ENCODE assay signal across 18 cellular contexts in the genomic region with DNA sequence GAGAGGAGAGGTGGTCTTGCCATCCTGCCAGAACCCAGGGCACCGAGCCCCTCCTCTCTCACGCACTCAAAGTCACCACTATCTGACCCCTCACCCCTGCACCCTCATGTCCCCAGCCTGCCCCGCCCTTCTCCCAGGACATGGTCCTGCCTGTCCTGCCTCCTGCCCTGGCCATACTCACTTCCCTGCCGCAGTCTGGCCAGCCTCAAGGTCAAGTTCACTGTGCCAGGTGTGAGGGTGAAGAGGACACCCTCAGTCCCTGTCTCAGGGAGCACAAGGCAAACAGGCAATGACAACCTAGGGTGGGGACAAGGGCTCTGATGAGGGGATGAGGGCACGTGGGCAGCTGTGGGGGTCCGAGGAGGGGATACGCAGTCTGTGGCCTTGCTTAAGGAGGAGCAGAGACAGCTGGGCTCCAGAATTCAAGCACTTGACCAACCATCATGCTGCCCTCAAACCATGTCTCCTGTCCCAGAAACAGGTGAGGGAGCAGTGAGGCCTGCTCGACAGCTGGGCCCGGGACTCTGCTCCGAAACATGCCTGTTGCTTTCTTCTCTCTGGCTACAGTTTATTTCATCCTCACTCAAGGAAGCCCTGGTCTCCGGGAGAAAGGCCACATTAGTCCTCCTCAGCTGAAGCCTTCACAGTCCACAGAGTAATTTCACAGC. TPM values are rescaled to one million over a fixed set of nuclear protein-coding genes. Genes with fewer than 3 reads are reported as not detected.
A peak's percentile ranks its signal among the peaks of the same experiment; 100 is the strongest.
DNase-seq lines count a peak whose midpoint lies in the region; ATAC-seq and TF ChIP-seq lines count a peak whose summit lies in the region.
"Had no signal": no experiment of that assay in that cellular context is flagged by ENCODE, and none has a peak within 500 bp of the region (broad histone marks: within the 10 kb centered on the region; RNA-seq: fewer than 3 reads in every experiment).

No MANE protein-coding gene starts in this region.

- H3K4me3 Mint-ChIP-seq in stimulated activated naive CD8-positive, alpha-beta T cell treated with anti-CD3 and anti-CD28 coated beads, Interleukin-15, amount 100 ng/mL, for 72 hours = no peak overlapping the region
- H3K4me3 Mint-ChIP-seq in brain (no peak overlapping the region), HFFc6 (no peak overlapping the region)
- H3K4me3 Mint-ChIP-seq: activated T-helper 1 cell treated with anti-CD3 and anti-CD28 coated beads, Interleukin-12 subunit alpha, Interleukin-12 subunit beta, Interleukin-2, Interleukin-4 antibody, amounts not matched to agents 30 ng/mL and 10 ng/mL and 1 ng/mL, durations not matched to agents 14 hours and 24 hours and 36 hours had no signal

- TF ChIP-seq CTCF in brain (conservative IDR thresholded peaks at IDR 0.05) (no peak), HFFc6 (IDR thresholded peaks at IDR 0.05) (no peak)

- no peak overlapping the region for H3K27ac Mint-ChIP-seq in stimulated activated naive CD8-positive, alpha-beta T cell treated with anti-CD3 and anti-CD28 coated beads, Interleukin-15, amount 100 ng/mL, for 72 hours
- peak overlapping the region in 3 of 5 experiments; percentile 26 to 74 (median 42) for H3K27ac Mint-ChIP-seq in brain
- no peak overlapping the region for H3K27ac Mint-ChIP-seq in HFFc6
- H3K27ac Mint-ChIP-seq: activated T-helper 1 cell treated with anti-CD3 and anti-CD28 coated beads, Interleukin-12 subunit alpha, Interleukin-12 subunit beta, Interleukin-2, Interleukin-4 antibody, amounts not matched to agents 30 ng/mL and 10 ng/mL and 1 ng/mL, durations not matched to agents 14 hours and 24 hours and 36 hours had no signal

- H3K36me3 Mint-ChIP-seq in brain (no peaks in the 10 kb centered on the region), HFFc6 (ENCODE audit: low read depth) (no peaks in the 10 kb centered on the region)

- ATAC-seq in stimulated activated naive CD8-positive, alpha-beta T cell treated with anti-CD3 and anti-CD28 coated beads, Interleukin-15, Interleukin-2, amounts not matched to agents 100 U/mL and 50 U/mL, for 24 hours = no peak
- no peak for ATAC-seq in stimulated activated naive CD8-positive, alpha-beta T cell treated with anti-CD3 and anti-CD28 coated beads, Interleukin-15, amount 100 ng/mL, for 72 hours
- no peak for ATAC-seq in esophagus mucosa
- ATAC-seq: SK-N-SH treated with all-trans-retinoic acid at 6 μM for 48 hours had no signal

- H3K4me1 Mint-ChIP-seq in stimulated activated naive CD8-positive, alpha-beta T cell treated with anti-CD3 and anti-CD28 coated beads, Interleukin-15, amount 100 ng/mL, for 72 hours = peaks cover 31% of the 10 kb centered on the region
- H3K4me1 Mint-ChIP-seq in brain (peaks cover 24% of the 10 kb centered on the region), HFFc6 (ENCODE audit: low read depth) (peaks cover 38% of the 10 kb centered on the region)

- peaks cover 42% of the 10 kb centered on the region for H3K27me3 Mint-ChIP-seq in stimulated activated naive CD8-positive, alpha-beta T cell treated with anti-CD3 and anti-CD28 coated beads, Interleukin-15, amount 100 ng/mL, for 72 hours
- H3K27me3 Mint-ChIP-seq in brain = peaks cover 9% of the 10 kb centered on the region
- H3K27me3 Mint-ChIP-seq in HFFc6 (ENCODE audit: insufficient read depth) = peaks cover 1% of the 10 kb centered on the region; the same call in 1 of the 2 replicates

- H3K9me3 Mint-ChIP-seq in stimulated activated naive CD8-positive, alpha-beta T cell treated with anti-CD3 and anti-CD28 coated beads, Interleukin-15, amount 100 ng/mL, for 72 hours = no peaks in the 10 kb centered on the region
- peaks cover 0 to 4% (median 0%) of the 10 kb centered on the region in 5 experiments for H3K9me3 Mint-ChIP-seq in brain
- no peaks in the 10 kb centered on the region for H3K9me3 Mint-ChIP-seq in HFFc6
- H3K9me3 Mint-ChIP-seq: activated T-helper 1 cell treated with anti-CD3 and anti-CD28 coated beads, Interleukin-12 subunit alpha, Interleukin-12 subunit beta, Interleukin-2, Interleukin-4 antibody, amounts not matched to agents 30 ng/mL and 10 ng/mL and 1 ng/mL, durations not matched to agents 14 hours and 24 hours and 36 hours had no signal

- peak; percentile 2 for DNase-seq in stimulated activated naive CD8-positive, alpha-beta T cell treated with anti-CD3 and anti-CD28 coated beads, Interleukin-15, Interleukin-2, amounts not matched to agents 100 U/mL and 50 U/mL, for 24 hours
- no peak for DNase-seq in stimulated activated naive CD8-positive, alpha-beta T cell treated with anti-CD3 and anti-CD28 coated beads, Interleukin-15, amount 100 ng/mL, for 72 hours
- peak; percentile 92 for DNase-seq in myocyte (ENCODE audit: low read depth)
- DNase-seq in HFFc6 = no peak
- DNase-seq in NCI-H82 treated with DMSO at 0.1 percent for 48 hours (lab: John Stamatoyannopoulos, UW; ENCODE audit: unreplicated experiment) = no peak
- DNase-seq in midbrain (lab: John Stamatoyannopoulos, UW) = no peak
- DNase-seq: amniotic stem cell; GM23248; KG1; NCI-H1092 treated with DMSO at 0.1 percent for 48 hours; NCI-H82; ovary; PC-9; stimulated activated CD4-positive, alpha-beta T cell treated with anti-CD3 and anti-CD28 coated beads, Interleukin-4, amount 100 ng/mL, for 24 hours had no signal

RNA-seq across cellular contexts. Expression of gene PDGFB, which starts 36.6 kb away (rescaled TPM):
- polyA plus RNA-seq in brain (ENCODE audit: insufficient read depth, low read depth, low replicate concordance) = 8.2 TPM
- total RNA-seq in myocyte (6.7 and 10.2 TPM in 2 replicates), esophagus mucosa (0.96 TPM)
- 19.4 TPM for polyA plus RNA-seq in myocyte (2012)
- total RNA-seq in HFFc6 (2021; fragmentation: NEBNext Ultra II Directional; extraction: Animal tissue kit (Norgen Biotek cat#: 25700)) = not detected
- total RNA-seq: GM23248 had no signal

RNA-seq across cellular contexts. Expression of gene CBX7, which starts 55.7 kb away (rescaled TPM):
- polyA plus RNA-seq in brain (ENCODE audit: insufficient read depth, low read depth, low replicate concordance) = 46.8 TPM
- total RNA-seq in myocyte = 5.3 and 5.5 TPM in 2 replicates
- 11.8 TPM for polyA plus RNA-seq in myocyte (2012)
- total RNA-seq in HFFc6 (2021; fragmentation: NEBNext Ultra II Directional; extraction: Animal tissue kit (Norgen Biotek cat#: 25700)) = 1 to 10 TPM; 6.2 to 7.2 (median 6.8) TPM
- 4.5 TPM for total RNA-seq in esophagus mucosa

Comparison
In these comparisons a context has a peak if more than half of its experiments do, and no peak if none do; other contexts are left out.
1. DNase-seq: peak in stimulated activated naive CD8-positive, alpha-beta T cell treated with anti-CD3 and anti-CD28 coated beads, Interleukin-15, Interleukin-2, amounts not matched to agents 100 U/mL and 50 U/mL, for 24 hours (single experiment) and myocyte (single experiment); none in stimulated activated naive CD8-positive, alpha-beta T cell treated with anti-CD3 and anti-CD28 coated beads, Interleukin-15, amount 100 ng/mL, for 72 hours (0 of 2), HFFc6 (single experiment), NCI-H82 treated with DMSO at 0.1 percent for 48 hours (single experiment) and midbrain (single experiment).
2. H3K27ac Mint-ChIP-seq: peak in brain (3 of 5); none in stimulated activated naive CD8-positive, alpha-beta T cell treated with anti-CD3 and anti-CD28 coated beads, Interleukin-15, amount 100 ng/mL, for 72 hours (0 of 2) and HFFc6 (single experiment).